Comparison of ENCODE assay signal across 27 cellular contexts in genomic region chr16:72836985-72837384, GRCh38.
DNase-seq lines count a peak whose midpoint lies in the region; ATAC-seq and TF ChIP-seq lines count a peak whose summit lies in the region.
"Had no signal": no experiment of that assay in that cellular context is flagged by ENCODE, and none has a peak within 500 bp of the region (broad histone marks: within the 10 kb centered on the region; RNA-seq: fewer than 3 reads in every experiment).

No MANE protein-coding gene starts in this region.

- no peak overlapping the region for H3K27ac Mint-ChIP-seq in neural progenitor cell
- no peak overlapping the region for H3K27ac Mint-ChIP-seq in activated CD8-positive, alpha-beta memory T cell treated with anti-CD3 and anti-CD28 coated beads, Interleukin-2, amount 10 ng/mL, durations not matched to agents 7 days and 5 days
- H3K27ac Mint-ChIP-seq: activated CD4-positive, alpha-beta T cell treated with anti-CD3 and anti-CD28 coated beads for 36 hours; activated naive CD4-positive, alpha-beta T cell treated with anti-CD3 and anti-CD28 coated beads for 36 hours; B cell; dendritic cell treated with granulocyte-macrophage colony-stimulating factor and Interleukin-4, amounts not matched to agents 40 ng/mL and 50 ng/mL, for 4 days; natural killer cell; T-cell had no signal

- H3K27ac ChIP-seq in WERI-Rb-1 (no peak overlapping the region), neural progenitor cell (no peak overlapping the region)
- H3K27ac ChIP-seq: left ventricle myocardium inferior, parathyroid adenoma, upper lobe of right lung had no signal

- ATAC-seq in activated CD8-positive, alpha-beta memory T cell treated with anti-CD3 and anti-CD28 coated beads, Interleukin-2, amount 10 ng/mL, durations not matched to agents 7 days and 5 days = no peak
- no peak for ATAC-seq in HG03432 (IDR thresholded peaks at IDR 0.05; ENCODE audit: unreplicated experiment)
- ATAC-seq: activated CD4-positive, alpha-beta T cell treated with anti-CD3 and anti-CD28 coated beads for 36 hours; natural killer cell; T-cell; upper lobe of right lung had no signal

- H3K9ac ChIP-seq in neural progenitor cell = no peak overlapping the region
- H3K9ac ChIP-seq: parathyroid adenoma had no signal

- H3K27me3 Mint-ChIP-seq in neural progenitor cell (ENCODE audit: insufficient read depth, low read depth) = no peaks in the 10 kb centered on the region
- H3K27me3 Mint-ChIP-seq in activated CD8-positive, alpha-beta memory T cell treated with anti-CD3 and anti-CD28 coated beads, Interleukin-2, amount 10 ng/mL, durations not matched to agents 7 days and 5 days = peaks cover 10% of the 10 kb centered on the region
- H3K27me3 Mint-ChIP-seq: dendritic cell treated with granulocyte-macrophage colony-stimulating factor and Interleukin-4, amounts not matched to agents 40 ng/mL and 50 ng/mL, for 4 days; T-cell had no signal

- H3K4me2 ChIP-seq in neural progenitor cell = no peak overlapping the region

- no peak overlapping the region for H3K4me3 Mint-ChIP-seq in neural progenitor cell
- no peak overlapping the region for H3K4me3 Mint-ChIP-seq in activated CD8-positive, alpha-beta memory T cell treated with anti-CD3 and anti-CD28 coated beads, Interleukin-2, amount 10 ng/mL, durations not matched to agents 7 days and 5 days
- H3K4me3 Mint-ChIP-seq: activated CD4-positive, alpha-beta T cell treated with anti-CD3 and anti-CD28 coated beads for 36 hours; activated naive CD4-positive, alpha-beta T cell treated with anti-CD3 and anti-CD28 coated beads for 36 hours; B cell; dendritic cell treated with granulocyte-macrophage colony-stimulating factor and Interleukin-4, amounts not matched to agents 40 ng/mL and 50 ng/mL, for 4 days; natural killer cell; T-cell had no signal

- TF ChIP-seq CTCF in WERI-Rb-1 (IDR thresholded peaks at IDR 0.05; ENCODE audit: low read depth, low read length) (peak; percentile 24), neural progenitor cell (IDR thresholded peaks at IDR 0.05) (peak; percentile 40)

- no peak overlapping the region for H2AFZ ChIP-seq in neural progenitor cell (replicated peaks)
- H2AFZ ChIP-seq: parathyroid adenoma had no signal

- H3K4me1 ChIP-seq in neural progenitor cell = peaks cover 15% of the 10 kb centered on the region

- H3K79me2 ChIP-seq in neural progenitor cell (ENCODE audit: low read depth) = no peaks in the 10 kb centered on the region

- H3F3A ChIP-seq in neural progenitor cell (ENCODE audit: low read depth) = no peaks in the 10 kb centered on the region

- H3K36me3 Mint-ChIP-seq in neural progenitor cell = no peaks in the 10 kb centered on the region
- H3K36me3 Mint-ChIP-seq in activated CD8-positive, alpha-beta memory T cell treated with anti-CD3 and anti-CD28 coated beads, Interleukin-2, amount 10 ng/mL, durations not matched to agents 7 days and 5 days = no peaks in the 10 kb centered on the region
- H3K36me3 Mint-ChIP-seq: natural killer cell, T-cell had no signal

- H3K9me3 ChIP-seq in WERI-Rb-1 (ENCODE audit: severe bottlenecking) (no peaks in the 10 kb centered on the region), neural progenitor cell (ENCODE audit: low read depth) (no peaks in the 10 kb centered on the region)
- H3K9me3 ChIP-seq: Caco-2, left ventricle myocardium inferior, upper lobe of right lung had no signal

- H3K36me3 ChIP-seq in WERI-Rb-1 (no peaks in the 10 kb centered on the region), neural progenitor cell (no peaks in the 10 kb centered on the region)
- H3K36me3 ChIP-seq: left ventricle myocardium inferior, upper lobe of right lung had no signal

- no peaks in the 10 kb centered on the region for H3K27me3 ChIP-seq in WERI-Rb-1 (ENCODE audit: insufficient read depth, low read depth, severe bottlenecking)
- no peaks in the 10 kb centered on the region for H3K27me3 ChIP-seq in neural progenitor cell
- H3K27me3 ChIP-seq: upper lobe of right lung had no signal

- H3K4me1 Mint-ChIP-seq in neural progenitor cell = peaks cover 81% of the 10 kb centered on the region
- H3K4me1 Mint-ChIP-seq in activated CD8-positive, alpha-beta memory T cell treated with anti-CD3 and anti-CD28 coated beads, Interleukin-2, amount 10 ng/mL, durations not matched to agents 7 days and 5 days = peaks cover 5% of the 10 kb centered on the region
- H3K4me1 Mint-ChIP-seq: activated CD4-positive, alpha-beta T cell treated with anti-CD3 and anti-CD28 coated beads for 36 hours; T-cell had no signal

- H3K9me3 Mint-ChIP-seq in neural progenitor cell = no peaks in the 10 kb centered on the region
- H3K9me3 Mint-ChIP-seq in activated CD8-positive, alpha-beta memory T cell treated with anti-CD3 and anti-CD28 coated beads, Interleukin-2, amount 10 ng/mL, durations not matched to agents 7 days and 5 days (ENCODE audit: low read depth) = no peaks in the 10 kb centered on the region
- H3K9me3 Mint-ChIP-seq: activated naive CD4-positive, alpha-beta T cell treated with anti-CD3 and anti-CD28 coated beads for 36 hours; dendritic cell treated with granulocyte-macrophage colony-stimulating factor and Interleukin-4, amounts not matched to agents 40 ng/mL and 50 ng/mL, for 4 days; natural killer cell; T-cell had no signal

- no peak overlapping the region for H3K4me3 ChIP-seq in WERI-Rb-1 (ENCODE audit: low read depth, low read length)
- H3K4me3 ChIP-seq in neural progenitor cell = no peak overlapping the region
- H3K4me3 ChIP-seq: left ventricle myocardium inferior, upper lobe of right lung had no signal

- H4K20me1 ChIP-seq in neural progenitor cell (ENCODE audit: low read depth) = no peaks in the 10 kb centered on the region

- DNase-seq in DMS53 (lab: John Stamatoyannopoulos, UW) = peak; percentile 17
- no peak for DNase-seq in DMS53 treated with DMSO at 0.1 percent for 48 hours (lab: John Stamatoyannopoulos, UW; ENCODE audit: unreplicated experiment)
- DNase-seq in HT1080 (ENCODE audit: low read depth) = peak; percentile 16
- DNase-seq in WERI-Rb-1 = no peak
- DNase-seq in neural progenitor cell (ENCODE audit: low spot score) = peak; percentile 21
- DNase-seq in activated CD8-positive, alpha-beta memory T cell treated with anti-CD3 and anti-CD28 coated beads, Interleukin-2, amount 10 ng/mL, durations not matched to agents 7 days and 5 days = no peak
- DNase-seq in hepatic stellate cell (ENCODE audit: low spot score) = no peak
- DNase-seq: activated CD4-positive, alpha-beta T cell treated with anti-CD3 and anti-CD28 coated beads for 36 hours; activated naive CD4-positive, alpha-beta T cell treated with anti-CD3 and anti-CD28 coated beads for 36 hours; activated T-cell treated with anti-CD3 and anti-CD28 coated beads, Interleukin-2, amount 50 U/mL, for 48 hours; amniotic stem cell; glutamatergic neuron; left ventricle myocardium inferior; midbrain; natural killer cell; NCI-H1436 treated with DMSO at 0.1 percent for 48 hours; NCI-H2171 treated with DMSO at 0.1 percent for 48 hours; NCI-H526; SHP77; stimulated activated CD8-positive, alpha-beta memory T cell treated with anti-CD3 and anti-CD28 coated beads, Interleukin-4, amount 100 ng/mL, for 48 hours; T-cell; upper lobe of right lung had no signal

- CTCF ChIA-PET in activated CD8-positive, alpha-beta memory T cell treated with anti-CD3 and anti-CD28 coated beads, Interleukin-2, amount 10 ng/mL, durations not matched to agents 7 days and 5 days (lab: Charles Lee) = interaction anchor here (1.6 kb wide), 1 partner anchor 19 kb away, joined by 3 read pairs; no protein-coding TSS in a partner anchor

Comparison
In these comparisons a context has a peak if more than half of its experiments do, and no peak if none do; other contexts are left out.
1. DNase-seq: peak in DMS53 (single experiment), HT1080 (single experiment) and neural progenitor cell (single experiment); none in DMS53 treated with DMSO at 0.1 percent for 48 hours (single experiment), WERI-Rb-1 (single experiment), activated CD8-positive, alpha-beta memory T cell treated with anti-CD3 and anti-CD28 coated beads, Interleukin-2, amount 10 ng/mL, durations not matched to agents 7 days and 5 days (single experiment) and hepatic stellate cell (single experiment).